ENCODE assay signal across 1 cellular context in genomic region chr4:186291256-186291890, GRCh38.
TF ChIP-seq lines count a peak whose summit lies in the region.

No MANE protein-coding gene starts in this region.

TF ChIP-seq in GM23338, 12 proteins besides CTCF, POLR2A, EP300 and RAD21 (continued from another document):
- TF ChIP-seq, protein P1, sequence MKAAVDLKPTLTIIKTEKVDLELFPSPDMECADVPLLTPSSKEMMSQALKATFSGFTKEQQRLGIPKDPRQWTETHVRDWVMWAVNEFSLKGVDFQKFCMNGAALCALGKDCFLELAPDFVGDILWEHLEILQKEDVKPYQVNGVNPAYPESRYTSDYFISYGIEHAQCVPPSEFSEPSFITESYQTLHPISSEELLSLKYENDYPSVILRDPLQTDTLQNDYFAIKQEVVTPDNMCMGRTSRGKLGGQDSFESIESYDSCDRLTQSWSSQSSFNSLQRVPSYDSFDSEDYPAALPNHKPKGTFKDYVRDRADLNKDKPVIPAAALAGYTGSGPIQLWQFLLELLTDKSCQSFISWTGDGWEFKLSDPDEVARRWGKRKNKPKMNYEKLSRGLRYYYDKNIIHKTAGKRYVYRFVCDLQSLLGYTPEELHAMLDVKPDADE (IDR thresholded peaks at IDR 0.05), result no peak
- TF ChIP-seq, protein P2, sequence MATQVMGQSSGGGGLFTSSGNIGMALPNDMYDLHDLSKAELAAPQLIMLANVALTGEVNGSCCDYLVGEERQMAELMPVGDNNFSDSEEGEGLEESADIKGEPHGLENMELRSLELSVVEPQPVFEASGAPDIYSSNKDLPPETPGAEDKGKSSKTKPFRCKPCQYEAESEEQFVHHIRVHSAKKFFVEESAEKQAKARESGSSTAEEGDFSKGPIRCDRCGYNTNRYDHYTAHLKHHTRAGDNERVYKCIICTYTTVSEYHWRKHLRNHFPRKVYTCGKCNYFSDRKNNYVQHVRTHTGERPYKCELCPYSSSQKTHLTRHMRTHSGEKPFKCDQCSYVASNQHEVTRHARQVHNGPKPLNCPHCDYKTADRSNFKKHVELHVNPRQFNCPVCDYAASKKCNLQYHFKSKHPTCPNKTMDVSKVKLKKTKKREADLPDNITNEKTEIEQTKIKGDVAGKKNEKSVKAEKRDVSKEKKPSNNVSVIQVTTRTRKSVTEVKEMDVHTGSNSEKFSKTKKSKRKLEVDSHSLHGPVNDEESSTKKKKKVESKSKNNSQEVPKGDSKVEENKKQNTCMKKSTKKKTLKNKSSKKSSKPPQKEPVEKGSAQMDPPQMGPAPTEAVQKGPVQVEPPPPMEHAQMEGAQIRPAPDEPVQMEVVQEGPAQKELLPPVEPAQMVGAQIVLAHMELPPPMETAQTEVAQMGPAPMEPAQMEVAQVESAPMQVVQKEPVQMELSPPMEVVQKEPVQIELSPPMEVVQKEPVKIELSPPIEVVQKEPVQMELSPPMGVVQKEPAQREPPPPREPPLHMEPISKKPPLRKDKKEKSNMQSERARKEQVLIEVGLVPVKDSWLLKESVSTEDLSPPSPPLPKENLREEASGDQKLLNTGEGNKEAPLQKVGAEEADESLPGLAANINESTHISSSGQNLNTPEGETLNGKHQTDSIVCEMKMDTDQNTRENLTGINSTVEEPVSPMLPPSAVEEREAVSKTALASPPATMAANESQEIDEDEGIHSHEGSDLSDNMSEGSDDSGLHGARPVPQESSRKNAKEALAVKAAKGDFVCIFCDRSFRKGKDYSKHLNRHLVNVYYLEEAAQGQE (IDR thresholded peaks at IDR 0.05; ENCODE audit: unreplicated experiment), result no peak
TF ChIP-seq in GM23338: peak in this region for 0.
